ENCODE assay signal across 8 cellular contexts in the genomic region with DNA sequence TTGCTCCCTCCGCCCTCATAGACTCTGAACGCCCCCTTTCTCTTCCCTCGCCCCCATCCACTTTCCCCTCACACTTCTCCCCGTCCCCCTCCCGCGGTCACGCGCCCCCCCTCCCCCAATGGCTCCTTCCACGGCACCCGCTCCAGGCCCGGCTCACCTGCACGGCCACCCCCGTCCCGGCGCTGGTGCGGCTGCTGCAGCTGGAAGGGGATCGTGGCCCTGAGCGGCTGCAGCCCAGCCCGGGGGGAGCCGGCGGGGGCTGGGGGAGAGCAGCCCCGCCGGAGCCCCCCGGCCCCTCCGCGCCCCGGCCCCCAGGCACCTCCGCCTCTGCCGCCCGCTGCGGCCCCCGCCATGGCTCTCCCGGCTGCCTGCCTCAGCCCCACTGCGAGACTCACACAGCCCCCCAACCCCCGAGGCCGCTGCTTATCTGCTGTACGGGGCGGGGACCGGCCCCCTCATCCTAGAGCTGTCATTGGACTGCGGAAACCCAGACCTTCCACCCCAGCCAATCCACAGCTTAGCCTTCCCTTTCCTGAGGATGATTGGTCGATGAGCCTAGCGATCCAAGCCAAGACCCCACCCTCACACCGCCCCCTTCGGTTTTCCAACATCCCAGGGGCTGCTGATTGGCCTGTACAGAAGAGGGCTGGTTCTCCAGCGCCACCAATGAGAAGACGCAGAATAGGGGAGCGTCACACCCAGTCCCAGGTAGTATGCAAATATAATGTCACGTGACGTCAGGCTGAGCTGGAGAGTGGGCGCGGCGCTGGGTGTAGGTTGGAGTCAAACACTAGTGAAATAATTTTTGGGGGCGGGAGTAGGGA. TPM values are rescaled to one million over a fixed set of nuclear protein-coding genes. Genes with fewer than 3 reads are reported as not detected.
A peak's percentile ranks its signal among the peaks of the same experiment; 100 is the strongest.
DNase-seq lines count a peak whose midpoint lies in the region; ATAC-seq and TF ChIP-seq lines count a peak whose summit lies in the region.

A gene with protein sequence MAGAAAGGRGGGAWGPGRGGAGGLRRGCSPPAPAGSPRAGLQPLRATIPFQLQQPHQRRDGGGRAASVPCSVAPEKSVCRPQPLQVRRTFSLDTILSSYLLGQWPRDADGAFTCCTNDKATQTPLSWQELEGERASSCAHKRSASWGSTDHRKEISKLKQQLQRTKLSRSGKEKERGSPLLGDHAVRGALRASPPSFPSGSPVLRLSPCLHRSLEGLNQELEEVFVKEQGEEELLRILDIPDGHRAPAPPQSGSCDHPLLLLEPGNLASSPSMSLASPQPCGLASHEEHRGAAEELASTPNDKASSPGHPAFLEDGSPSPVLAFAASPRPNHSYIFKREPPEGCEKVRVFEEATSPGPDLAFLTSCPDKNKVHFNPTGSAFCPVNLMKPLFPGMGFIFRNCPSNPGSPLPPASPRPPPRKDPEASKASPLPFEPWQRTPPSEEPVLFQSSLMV (minus strand): TSS at position 397 of the 824 bp plus-strand sequence. CDS start 44 bp downstream, at position 353.

- 1 to 2% methylated on average over 17 to 53 of the region's 53 CpGs for WGBS in GM23248 (ENCODE audit: low coverage in 1 of 2, low lambda C conversion rate in 2 of 2, missing lambda C conversion rate in 2 of 2), 2 experiments

- H3K4me2 ChIP-seq in DOHH2 (ENCODE audit: low read length) (peak within 1 kb of the TSS; percentile 78), GM23248 (ENCODE audit: unreplicated experiment) (peak within 1 kb of the TSS; percentile 87)

- peaks cover 0 to 5% of the 10 kb centered on the region in 2 donors for H3K36me3 Mint-ChIP-seq in activated T-cell treated with anti-CD3 and anti-CD28 coated beads, Interleukin-2, amount 50 U/mL, for 72 hours (ENCODE audit: insufficient read depth in 2 of 2)
- no peaks in the 10 kb centered on the region for H3K36me3 Mint-ChIP-seq in naive B cell
- H3K36me3 Mint-ChIP-seq in stimulated activated effector memory CD8-positive, alpha-beta T cell treated with anti-CD3 and anti-CD28 coated beads, Interleukin-12 subunit alpha, Interleukin-12 subunit beta, amount 100 ng/mL, for 72 hours = peaks cover 16% of the 10 kb centered on the region

- H3K79me2 ChIP-seq in DOHH2 (ENCODE audit: control insufficient read depth, low read length) (no peaks in the 10 kb centered on the region), GM23248 (ENCODE audit: insufficient read depth) (no peaks in the 10 kb centered on the region)

- H3K9me3 ChIP-seq in DOHH2 (ENCODE audit: control insufficient read depth, insufficient read depth, low read length) (0 out of 2 replicates have a peak, but pooled peaks cover 3% of the 10 kb centered on the region), GM23248 (ENCODE audit: low read depth) (no peaks in the 10 kb centered on the region)

- H3K36me3 ChIP-seq in DOHH2 (ENCODE audit: control insufficient read depth, low read length) = no peaks in the 10 kb centered on the region
- no peaks in the 10 kb centered on the region for H3K36me3 ChIP-seq in GM23248 (ENCODE audit: low read depth)

- H3K4me1 ChIP-seq in DOHH2 (ENCODE audit: control insufficient read depth, low read length) = peaks cover 32% of the 10 kb centered on the region
- H3K4me1 ChIP-seq in GM23248 (ENCODE audit: insufficient read depth) = no peaks in the 10 kb centered on the region

- H3K27me3 ChIP-seq in DOHH2 (ENCODE audit: control insufficient read depth, low read length) = peaks cover 29% of the 10 kb centered on the region
- H3K27me3 ChIP-seq in GM23248 (replicated peaks; ENCODE audit: insufficient read depth) = 0 out of 2 replicates have a peak, but pooled peaks cover 3% of the 10 kb centered on the region

- no peaks in the 10 kb centered on the region for H4K20me1 ChIP-seq in DOHH2 (ENCODE audit: control insufficient read depth, insufficient read depth, low read depth, low read length)
- H4K20me1 ChIP-seq in GM23248 (ENCODE audit: insufficient read depth) = no peaks in the 10 kb centered on the region

- peak; percentile 97 for DNase-seq in GM23248
- peak; percentile 100 for DNase-seq in Kasumi-1 (lab: John Stamatoyannopoulos, UW)
- peak; percentile 97 for DNase-seq in RKO (ENCODE audit: low spot score)
- peak; percentile 95 to 97 for DNase-seq in activated T-cell treated with anti-CD3 and anti-CD28 coated beads, Interleukin-2, amount 50 U/mL, for 72 hours
- DNase-seq in fibroblast of gingiva (ENCODE audit: low read depth) = peak; percentile 92
- peak; percentile 98 for DNase-seq in naive B cell
- peak; percentile 74 to 96 for DNase-seq in stimulated activated effector memory CD8-positive, alpha-beta T cell treated with anti-CD3 and anti-CD28 coated beads, Interleukin-12 subunit alpha, Interleukin-12 subunit beta, amount 100 ng/mL, for 72 hours (ENCODE audit: low spot score in 2 of 2)

- no peaks in the 10 kb centered on the region; the same call in 1 of the 2 replicates for H3F3A ChIP-seq in DOHH2 (ENCODE audit: control insufficient read depth, insufficient read depth)
- 0 out of 2 replicates have a peak, but pooled peaks cover 11% of the 10 kb centered on the region for H3F3A ChIP-seq in GM23248 (ENCODE audit: insufficient read depth)

- no peaks in the 10 kb centered on the region for H3K27me3 Mint-ChIP-seq in activated T-cell treated with anti-CD3 and anti-CD28 coated beads, Interleukin-2, amount 50 U/mL, for 72 hours (ENCODE audit: low read depth)
- no peaks in the 10 kb centered on the region for H3K27me3 Mint-ChIP-seq in naive B cell

- peak within 1 kb of the TSS; percentile 55 for H3K9ac ChIP-seq in GM23248

- peak; percentile 91 to 93 for ATAC-seq in activated T-cell treated with anti-CD3 and anti-CD28 coated beads, Interleukin-2, amount 50 U/mL, for 72 hours (replicated peaks in 1 of 2)
- ATAC-seq in naive B cell (ENCODE audit: low read depth in 2 of 2) = peak; percentile 85 to 88
- peak; percentile 96 for ATAC-seq in stimulated activated effector memory CD8-positive, alpha-beta T cell treated with anti-CD3 and anti-CD28 coated beads, Interleukin-12 subunit alpha, Interleukin-12 subunit beta, amount 100 ng/mL, for 72 hours

- H3K27ac Mint-ChIP-seq in activated T-cell treated with anti-CD3 and anti-CD28 coated beads, Interleukin-2, amount 50 U/mL, for 72 hours = peak within 1 kb of the TSS; percentile 96
- H3K27ac Mint-ChIP-seq in naive B cell = peak within 1 kb of the TSS; percentile 72 to 96 (median 93)
- H3K27ac Mint-ChIP-seq in stimulated activated effector memory CD8-positive, alpha-beta T cell treated with anti-CD3 and anti-CD28 coated beads, Interleukin-12 subunit alpha, Interleukin-12 subunit beta, amount 100 ng/mL, for 72 hours = peak within 1 kb of the TSS; percentile 92

- H2AFZ ChIP-seq in GM23248 = peak within 1 kb of the TSS; percentile 78

- H3K9me2 ChIP-seq in DOHH2 (replicated peaks; ENCODE audit: control insufficient read depth, low read length) (no peaks in the 10 kb centered on the region), GM23248 (ENCODE audit: insufficient read depth) (no peaks in the 10 kb centered on the region)

- H3K4me3 ChIP-seq in DOHH2 (ENCODE audit: low read length) = peak within 1 kb of the TSS; percentile 76
- peak within 1 kb of the TSS; percentile 77 for H3K4me3 ChIP-seq in GM23248

- peak within 1 kb of the TSS; percentile 87 to 97 for H3K4me3 Mint-ChIP-seq in activated T-cell treated with anti-CD3 and anti-CD28 coated beads, Interleukin-2, amount 50 U/mL, for 72 hours
- H3K4me3 Mint-ChIP-seq in naive B cell = peak within 1 kb of the TSS; percentile 74 to 99 (median 93)
- peak within 1 kb of the TSS; percentile 93 for H3K4me3 Mint-ChIP-seq in stimulated activated effector memory CD8-positive, alpha-beta T cell treated with anti-CD3 and anti-CD28 coated beads, Interleukin-12 subunit alpha, Interleukin-12 subunit beta, amount 100 ng/mL, for 72 hours

- in situ Hi-C loops in GM23248 (cut with MboI) = no loop called here

- H3K27ac ChIP-seq in DOHH2 (ENCODE audit: low read depth, low read length) = no peak within 1 kb of the TSS
- H3K27ac ChIP-seq in GM23248 = no peak within 1 kb of the TSS

- TF ChIP-seq CTCF in DOHH2 (IDR thresholded peaks at IDR 0.05; ENCODE audit: low read depth, low read length, poor library complexity, severe bottlenecking) = no peak

- H3K4me1 Mint-ChIP-seq in activated T-cell treated with anti-CD3 and anti-CD28 coated beads, Interleukin-2, amount 50 U/mL, for 72 hours (ENCODE audit: low read depth) = peaks cover 52% of the 10 kb centered on the region
- peaks cover 42 to 51% (median 48%) of the 10 kb centered on the region in 3 donors for H3K4me1 Mint-ChIP-seq in naive B cell
- H3K4me1 Mint-ChIP-seq in stimulated activated effector memory CD8-positive, alpha-beta T cell treated with anti-CD3 and anti-CD28 coated beads, Interleukin-12 subunit alpha, Interleukin-12 subunit beta, amount 100 ng/mL, for 72 hours = peaks cover 58% of the 10 kb centered on the region

- no peaks in the 10 kb centered on the region for H3K9me3 Mint-ChIP-seq in activated T-cell treated with anti-CD3 and anti-CD28 coated beads, Interleukin-2, amount 50 U/mL, for 72 hours
- peaks cover 0 to 3% (median 0%) of the 10 kb centered on the region in 7 donors for H3K9me3 Mint-ChIP-seq in naive B cell
- H3K9me3 Mint-ChIP-seq in stimulated activated effector memory CD8-positive, alpha-beta T cell treated with anti-CD3 and anti-CD28 coated beads, Interleukin-12 subunit alpha, Interleukin-12 subunit beta, amount 100 ng/mL, for 72 hours = no peaks in the 10 kb centered on the region

RNA-seq across cellular contexts. Expression of the gene that starts here (rescaled TPM):
- total RNA-seq in GM23248 (2014; rRNA removed; shearing (Covaris generic)) = 4.0 and 10.2 TPM in 2 replicates
- polyA plus RNA-seq in GM23248 (2016; fragmentation: Nextera tagmentation; extraction: Ambion mirVana) (1.8 and 2.1 TPM in 2 replicates), naive B cell (ENCODE audit: low read depth in 6 of 6) (10 to 100 TPM; 36.4 to 66.0 (median 54.3) TPM)
- total RNA-seq in activated T-cell treated with anti-CD3 and anti-CD28 coated beads, Interleukin-2, amount 50 U/mL, for 72 hours = 10 to 100 TPM; 19.5 to 29.3 TPM

Comparison
In these comparisons a context has a peak if more than half of its experiments do, and no peak if none do; other contexts are left out.
1. RNA of the gene that starts here (polyA plus RNA-seq): 36.4 to 66.0 TPM in naive B cell; 1.8 to 2.1 TPM in GM23248; every median in the first group is over 10 times any median in the second.
2. Peak in every context shown above with its lines, with median percentiles within 50 percentile points of each other: DNase-seq, ATAC-seq, H3K27ac Mint-ChIP-seq and H3K4me3 Mint-ChIP-seq.